ENCODE assay signal across 8 cellular contexts in genomic region chr12:57213068-57213715, GRCh38. TPM values are rescaled to one million over a fixed set of nuclear protein-coding genes. Genes with fewer than 3 reads are reported as not detected.
DNase-seq lines count a peak whose midpoint lies in the region; ATAC-seq and TF ChIP-seq lines count a peak whose summit lies in the region.

No MANE protein-coding gene starts in this region.

- TF ChIP-seq POLR2A in adrenal gland (IDR thresholded peaks at IDR 0.05) (no peak), heart left ventricle (IDR thresholded peaks at IDR 0.05) (no peak)

- H3K27me3 ChIP-seq in BLaER1 (peaks cover 48% of the 10 kb centered on the region), adrenal gland (peaks cover 24% of the 10 kb centered on the region), heart left ventricle (peaks cover 3 to 37% (median 23%) of the 10 kb centered on the region in 9 donors)

- H3K27ac ChIP-seq in BLaER1 (no peak overlapping the region), adrenal gland (no peak overlapping the region), heart left ventricle (peak overlapping the region in 9 of 12 donors; percentile 15 to 65 (median 58))

- H3K4me1 ChIP-seq in BLaER1: peaks cover 94% of the 10 kb centered on the region
- peaks cover 6 to 21% of the 10 kb centered on the region in 2 donors for H3K4me1 ChIP-seq in adrenal gland (replicated peaks in 1 of 2)
- peaks cover 12 to 61% (median 43%) of the 10 kb centered on the region in 12 donors for H3K4me1 ChIP-seq in heart left ventricle

- peak; percentile 77 for DNase-seq in NCI-H146 (lab: John Stamatoyannopoulos, UW)
- DNase-seq in T-helper 2 cell: peak; percentile 67 to 79 (median 76)
- peak; percentile 85 to 96 (median 89) for DNase-seq in adrenal gland
- DNase-seq in heart left ventricle: peak; percentile 87 to 90 (median 88)
- peak; percentile 61 for DNase-seq in renal cortical epithelial cell (ENCODE audit: low read depth)

- no peaks in the 10 kb centered on the region for H3K36me3 ChIP-seq in BLaER1
- H3K36me3 ChIP-seq in adrenal gland (replicated peaks in 1 of 2): peaks cover 0 to 42% of the 10 kb centered on the region in 2 donors
- peaks cover 0 to 47% (median 26%) of the 10 kb centered on the region in 9 donors for H3K36me3 ChIP-seq in heart left ventricle

- H3K4me3 ChIP-seq in BLaER1: no peak overlapping the region
- H3K4me3 ChIP-seq in adrenal gland: no peak overlapping the region
- H3K4me3 ChIP-seq in heart left ventricle: peak overlapping the region in 1 of 12 donors; percentile 4

- no peaks in the 10 kb centered on the region for H3K9me3 ChIP-seq in BLaER1
- no peaks in the 10 kb centered on the region for H3K9me3 ChIP-seq in adrenal gland (replicated peaks in 1 of 3)
- H3K9me3 ChIP-seq in heart left ventricle: no peaks in the 10 kb centered on the region

- peak; percentile 91 to 97 (median 93) for TF ChIP-seq CTCF in adrenal gland (IDR thresholded peaks at IDR 0.05)
- TF ChIP-seq CTCF in heart left ventricle (IDR thresholded peaks at IDR 0.05): peak; percentile 88 to 97 (median 94)

- H3K9ac ChIP-seq in BLaER1: no peak overlapping the region

- peak; percentile 42 for ATAC-seq in GM21825 (IDR thresholded peaks at IDR 0.05; ENCODE audit: unreplicated experiment)
- peak; percentile 49 to 78 (median 56) for ATAC-seq in heart left ventricle
- no peak for ATAC-seq in HG02981 (IDR thresholded peaks at IDR 0.05; ENCODE audit: unreplicated experiment)

- intact Hi-C loops in adrenal gland (cut with DNase I) (loop anchor here (2.0 to 5.0 kb wide), 2 partner anchors 30 to 239 kb away; no protein-coding TSS in a partner anchor), heart left ventricle (cut with DNase I) (loop anchor here in 7 of 10 donors (1.0 to 5.0 kb wide), 8 partner anchors 26 to 249 kb away; partner anchors contain the start of genes GLI1 (in 1 of the 7) and INHBE (in 1 of the 7))

- H4K20me1 ChIP-seq in BLaER1: peaks cover 56% of the 10 kb centered on the region

- H3K4me2 ChIP-seq in BLaER1: peak overlapping the region; percentile 70

- 8 to 11% (median 9%) methylated on average over 15 to 16 of the region's 16 CpGs for WGBS in adrenal gland, 4 donors
- 4 to 9% (median 7%) methylated on average over 16 of the region's 16 CpGs for WGBS in heart left ventricle, 4 donors

RNA-seq across cellular contexts. Expression of gene NXPH4, which starts 3.4 kb away (rescaled TPM):
- total RNA-seq in adrenal gland (1 to 10 TPM in 1 of 8 donors, under 1 TPM in 4, not detected in 3; 0.15 to 3.7 (median 0.42) TPM), heart left ventricle (1 to 10 TPM; 1.9 to 8.0 (median 3.2) TPM), renal cortical epithelial cell (0.40 TPM in 1 of 2 replicates, not detected in the other)
- polyA plus RNA-seq in adrenal gland (1 to 10 TPM in 2 of 3 donors, under 1 TPM in 1; 0.62 to 1.7 (median 1.2) TPM), heart left ventricle (1 to 10 TPM; 1.3 to 2.3 TPM)

RNA-seq across cellular contexts. Expression of gene SHMT2, which starts 16.3 kb away (rescaled TPM):
- total RNA-seq in adrenal gland: 10 to 100 TPM; 57.0 to 94.7 (median 71.8) TPM
- polyA plus RNA-seq in adrenal gland: 10 to 100 TPM; 25.2 to 43.0 (median 29.0) TPM
- total RNA-seq in heart left ventricle: 10 to 100 TPM; 26.2 to 46.7 (median 35.5) TPM
- 10 to 100 TPM; 15.9 to 76.5 TPM for polyA plus RNA-seq in heart left ventricle
- 146 and 208 TPM in 2 replicates for total RNA-seq in renal cortical epithelial cell

RNA-seq across cellular contexts. Expression of gene STAC3, which starts 37.8 kb away (rescaled TPM):
- total RNA-seq in adrenal gland (1 to 10 TPM in 7 of 8 donors, under 1 TPM in 1; 0.30 to 4.1 (median 2.5) TPM), heart left ventricle (1 to 10 TPM in 3 of 9 donors, under 1 TPM in 5, not detected in 1; 0.47 to 5.7 (median 0.92) TPM), renal cortical epithelial cell (1.2 TPM in 1 of 2 replicates, not detected in the other)
- polyA plus RNA-seq in adrenal gland (10 to 100 TPM in 1 of 3 donors, 1 to 10 TPM in 2; 2.0 to 10.5 (median 4.5) TPM), heart left ventricle (under 1 TPM; 0.61 to 0.67 TPM)

Comparison
In these comparisons a context has a peak if more than half of its experiments do, and no peak if none do; other contexts are left out.
1. H3K27ac ChIP-seq: peak in heart left ventricle (9 of 12); none in BLaER1 (single experiment) and adrenal gland (0 of 5).
2. Peak in every context shown above with its lines, with median percentiles within 50 percentile points of each other: DNase-seq.